Comparison of ENCODE assay signal across 1 cellular context in the genomic region with DNA sequence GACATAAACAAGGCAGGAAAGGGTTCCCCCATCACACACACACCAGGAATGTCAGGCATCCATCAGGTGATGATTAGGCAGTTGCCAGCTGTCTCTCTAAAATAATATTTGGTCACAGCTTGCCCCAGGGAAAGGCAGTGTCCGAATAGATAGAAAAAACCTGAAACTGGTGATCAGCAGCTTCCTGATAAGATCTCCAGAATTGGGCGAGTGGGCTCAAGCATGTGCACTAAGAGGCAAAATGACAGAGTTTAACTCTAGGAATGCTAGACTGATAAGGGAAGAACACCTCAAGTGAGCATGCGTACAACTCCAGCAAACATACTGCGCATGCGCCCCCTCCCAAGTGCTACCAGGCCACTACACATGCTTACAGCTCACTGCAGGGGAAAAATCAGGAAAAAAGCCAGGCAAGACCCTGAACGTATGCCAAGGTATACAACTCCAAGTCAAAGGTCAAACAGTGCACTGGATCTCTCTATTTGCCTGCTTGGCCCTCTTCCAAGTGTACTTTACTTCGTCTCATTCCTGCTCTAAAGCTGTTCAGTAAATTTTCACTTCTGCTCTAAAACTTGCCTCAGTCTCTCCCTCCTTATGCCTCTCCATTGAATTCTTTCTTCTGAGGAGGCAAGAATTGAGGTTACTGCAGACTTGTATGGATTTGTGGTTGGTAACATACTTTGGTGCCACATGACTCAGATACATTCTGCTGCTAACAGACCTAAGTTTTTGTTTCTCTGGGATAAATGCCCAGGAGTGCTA.
TF ChIP-seq lines count a peak whose summit lies in the region.

No MANE protein-coding gene starts in this region.

TF ChIP-seq in HepG2, 621 proteins besides CTCF, POLR2A, EP300 and RAD21 (continued from another document and continues in another):
- TF ChIP-seq, protein P1, sequence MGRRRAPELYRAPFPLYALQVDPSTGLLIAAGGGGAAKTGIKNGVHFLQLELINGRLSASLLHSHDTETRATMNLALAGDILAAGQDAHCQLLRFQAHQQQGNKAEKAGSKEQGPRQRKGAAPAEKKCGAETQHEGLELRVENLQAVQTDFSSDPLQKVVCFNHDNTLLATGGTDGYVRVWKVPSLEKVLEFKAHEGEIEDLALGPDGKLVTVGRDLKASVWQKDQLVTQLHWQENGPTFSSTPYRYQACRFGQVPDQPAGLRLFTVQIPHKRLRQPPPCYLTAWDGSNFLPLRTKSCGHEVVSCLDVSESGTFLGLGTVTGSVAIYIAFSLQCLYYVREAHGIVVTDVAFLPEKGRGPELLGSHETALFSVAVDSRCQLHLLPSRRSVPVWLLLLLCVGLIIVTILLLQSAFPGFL (CRISPR knock-in tag; IDR thresholded peaks at IDR 0.05): no peak
- TF ChIP-seq CHD4 (IDR thresholded peaks at IDR 0.05; ENCODE audit: borderline replicate concordance, low read length) (no peak), HMGA1 (CRISPR knock-in tag; conservative IDR thresholded peaks at IDR 0.05) (no peak), THAP7 (CRISPR knock-in tag; IDR thresholded peaks at IDR 0.05) (no peak), SOX13 (IDR thresholded peaks at IDR 0.05) (0 out of 2 replicates have a peak, but pooled peaks have one; percentile 21), SOX13 (CRISPR knock-in tag; conservative IDR thresholded peaks at IDR 0.05 in 1 of 2, IDR thresholded peaks at IDR 0.05 in 1 of 2) (peak in 1 of 2 experiments; percentile 61; a peak in 2 of 4 replicates), TRIM24 (CRISPR knock-in tag; IDR thresholded peaks at IDR 0.05) (no peak), MEF2D (CRISPR knock-in tag; IDR thresholded peaks at IDR 0.05) (peak; percentile 41; the same call in 1 of the 2 replicates), MAFG (CRISPR knock-in tag; IDR thresholded peaks at IDR 0.05) (no peak), FOSL2 (CRISPR knock-in tag; IDR thresholded peaks at IDR 0.05) (0 out of 2 replicates have a peak, but pooled peaks have one; percentile 17), SSRP1 (CRISPR knock-in tag; IDR thresholded peaks at IDR 0.05) (no peak), ZBTB38 (CRISPR knock-in tag; IDR thresholded peaks at IDR 0.05) (no peak), IRF9 (CRISPR knock-in tag; IDR thresholded peaks at IDR 0.05; ENCODE audit: borderline replicate concordance) (no peak), ZNF337 (CRISPR knock-in tag; IDR thresholded peaks at IDR 0.05; ENCODE audit: borderline replicate concordance, low read depth) (no peak), ZFP37 (CRISPR knock-in tag; IDR thresholded peaks at IDR 0.05; ENCODE audit: borderline replicate concordance) (0 out of 2 replicates have a peak, but pooled peaks have one; percentile 38), PTBP1 (IDR thresholded peaks at IDR 0.05; ENCODE audit: low read depth, low read length, poor library complexity, severe bottlenecking) (no peak), JDP2 (CRISPR knock-in tag; IDR thresholded peaks at IDR 0.05; ENCODE audit: borderline replicate concordance) (no peak), ZIK1 (CRISPR knock-in tag; IDR thresholded peaks at IDR 0.05; ENCODE audit: borderline replicate concordance, low read depth) (no peak), LCORL (IDR thresholded peaks at IDR 0.05) (no peak), LCORL (CRISPR knock-in tag; IDR thresholded peaks at IDR 0.05) (peak; percentile 61; the same call in 1 of the 2 replicates), ZNF850 (CRISPR knock-in tag; conservative IDR thresholded peaks at IDR 0.05) (no peak), HDAC2 (CRISPR knock-in tag; IDR thresholded peaks at IDR 0.05) (peak; percentile 86), ZNF318 (CRISPR knock-in tag; IDR thresholded peaks at IDR 0.05) (no peak), ZNF7 (CRISPR knock-in tag; IDR thresholded peaks at IDR 0.05) (no peak), ETV6 (CRISPR knock-in tag; conservative IDR thresholded peaks at IDR 0.05) (no peak), TBL1XR1 (IDR thresholded peaks at IDR 0.05; ENCODE audit: borderline replicate concordance, low read length, partially characterized antibody) (no peak), ZNF281 (CRISPR knock-in tag; IDR thresholded peaks at IDR 0.05; ENCODE audit: borderline replicate concordance) (no peak), ZSCAN9 (CRISPR knock-in tag; IDR thresholded peaks at IDR 0.05; ENCODE audit: borderline replicate concordance) (no peak), HMG20B (CRISPR knock-in tag; conservative IDR thresholded peaks at IDR 0.05) (peak; percentile 56; the same call in 1 of the 2 replicates), ZNF205 (CRISPR knock-in tag; IDR thresholded peaks at IDR 0.05) (peak; percentile 72), RXRA (CRISPR knock-in tag; IDR thresholded peaks at IDR 0.05) (no peak), MAX (IDR thresholded peaks at IDR 0.05) (peak; percentile 80)
- TF ChIP-seq, protein P2, sequence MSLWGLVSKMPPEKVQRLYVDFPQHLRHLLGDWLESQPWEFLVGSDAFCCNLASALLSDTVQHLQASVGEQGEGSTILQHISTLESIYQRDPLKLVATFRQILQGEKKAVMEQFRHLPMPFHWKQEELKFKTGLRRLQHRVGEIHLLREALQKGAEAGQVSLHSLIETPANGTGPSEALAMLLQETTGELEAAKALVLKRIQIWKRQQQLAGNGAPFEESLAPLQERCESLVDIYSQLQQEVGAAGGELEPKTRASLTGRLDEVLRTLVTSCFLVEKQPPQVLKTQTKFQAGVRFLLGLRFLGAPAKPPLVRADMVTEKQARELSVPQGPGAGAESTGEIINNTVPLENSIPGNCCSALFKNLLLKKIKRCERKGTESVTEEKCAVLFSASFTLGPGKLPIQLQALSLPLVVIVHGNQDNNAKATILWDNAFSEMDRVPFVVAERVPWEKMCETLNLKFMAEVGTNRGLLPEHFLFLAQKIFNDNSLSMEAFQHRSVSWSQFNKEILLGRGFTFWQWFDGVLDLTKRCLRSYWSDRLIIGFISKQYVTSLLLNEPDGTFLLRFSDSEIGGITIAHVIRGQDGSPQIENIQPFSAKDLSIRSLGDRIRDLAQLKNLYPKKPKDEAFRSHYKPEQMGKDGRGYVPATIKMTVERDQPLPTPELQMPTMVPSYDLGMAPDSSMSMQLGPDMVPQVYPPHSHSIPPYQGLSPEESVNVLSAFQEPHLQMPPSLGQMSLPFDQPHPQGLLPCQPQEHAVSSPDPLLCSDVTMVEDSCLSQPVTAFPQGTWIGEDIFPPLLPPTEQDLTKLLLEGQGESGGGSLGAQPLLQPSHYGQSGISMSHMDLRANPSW (CRISPR knock-in tag; IDR thresholded peaks at IDR 0.05; ENCODE audit: borderline replicate concordance): 0 out of 2 replicates have a peak, but pooled peaks have one; percentile 68
- TF ChIP-seq, protein P3, sequence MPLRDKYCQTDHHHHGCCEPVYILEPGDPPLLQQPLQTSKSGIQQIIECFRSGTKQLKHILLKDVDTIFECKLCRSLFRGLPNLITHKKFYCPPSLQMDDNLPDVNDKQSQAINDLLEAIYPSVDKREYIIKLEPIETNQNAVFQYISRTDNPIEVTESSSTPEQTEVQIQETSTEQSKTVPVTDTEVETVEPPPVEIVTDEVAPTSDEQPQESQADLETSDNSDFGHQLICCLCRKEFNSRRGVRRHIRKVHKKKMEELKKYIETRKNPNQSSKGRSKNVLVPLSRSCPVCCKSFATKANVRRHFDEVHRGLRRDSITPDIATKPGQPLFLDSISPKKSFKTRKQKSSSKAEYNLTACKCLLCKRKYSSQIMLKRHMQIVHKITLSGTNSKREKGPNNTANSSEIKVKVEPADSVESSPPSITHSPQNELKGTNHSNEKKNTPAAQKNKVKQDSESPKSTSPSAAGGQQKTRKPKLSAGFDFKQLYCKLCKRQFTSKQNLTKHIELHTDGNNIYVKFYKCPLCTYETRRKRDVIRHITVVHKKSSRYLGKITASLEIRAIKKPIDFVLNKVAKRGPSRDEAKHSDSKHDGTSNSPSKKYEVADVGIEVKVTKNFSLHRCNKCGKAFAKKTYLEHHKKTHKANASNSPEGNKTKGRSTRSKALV (CRISPR knock-in tag; IDR thresholded peaks at IDR 0.05): no peak
- TF ChIP-seq, protein P4, sequence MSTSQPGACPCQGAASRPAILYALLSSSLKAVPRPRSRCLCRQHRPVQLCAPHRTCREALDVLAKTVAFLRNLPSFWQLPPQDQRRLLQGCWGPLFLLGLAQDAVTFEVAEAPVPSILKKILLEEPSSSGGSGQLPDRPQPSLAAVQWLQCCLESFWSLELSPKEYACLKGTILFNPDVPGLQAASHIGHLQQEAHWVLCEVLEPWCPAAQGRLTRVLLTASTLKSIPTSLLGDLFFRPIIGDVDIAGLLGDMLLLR (CRISPR knock-in tag; IDR thresholded peaks at IDR 0.05): no peak
